Comparison of ENCODE assay signal across 15 cellular contexts in the genomic region with DNA sequence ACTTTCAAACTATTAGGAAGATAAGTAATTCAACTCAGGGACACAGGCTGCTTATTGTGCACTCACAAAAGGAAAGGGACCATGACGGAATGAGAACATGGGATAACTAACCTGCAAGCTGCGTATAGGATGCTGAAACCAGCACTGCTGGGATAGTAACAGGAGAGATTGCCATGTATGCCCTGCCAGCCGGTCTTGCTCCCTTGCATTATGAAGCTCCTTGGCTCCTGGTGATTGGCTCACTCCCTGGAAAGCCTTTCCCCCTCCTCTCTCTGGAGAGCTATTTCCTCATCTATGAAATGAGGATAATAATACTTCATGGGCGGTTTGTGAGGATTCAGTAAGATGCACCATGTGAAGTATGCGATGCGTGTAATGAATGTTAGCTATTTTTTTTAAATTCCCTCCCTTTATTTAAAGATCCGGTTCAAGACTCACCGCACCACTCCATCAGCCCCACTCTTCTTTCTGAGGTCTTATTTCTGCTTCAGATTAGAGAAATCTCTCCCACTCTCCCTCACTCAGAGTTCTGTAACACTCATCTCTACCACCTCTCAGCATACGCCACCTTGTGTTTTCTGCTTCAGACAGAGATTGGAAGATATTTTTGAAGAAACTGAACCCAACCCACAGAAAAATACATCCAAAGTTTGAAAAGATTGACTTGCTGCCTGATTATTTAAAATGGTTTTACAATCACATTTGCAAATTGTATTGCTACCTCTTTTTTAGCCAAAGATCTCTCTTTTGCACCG. TPM values are rescaled to one million over a fixed set of nuclear protein-coding genes. Genes with fewer than 3 reads are reported as not detected.
DNase-seq lines count a peak whose midpoint lies in the region; ATAC-seq and TF ChIP-seq lines count a peak whose summit lies in the region.
"Had no signal": no experiment of that assay in that cellular context is flagged by ENCODE, and none has a peak within 500 bp of the region (broad histone marks: within the 10 kb centered on the region; RNA-seq: fewer than 3 reads in every experiment).

No MANE protein-coding gene starts in this region.

- H3K27ac ChIP-seq in lower lobe of right lung: no peak overlapping the region
- H3K27ac ChIP-seq: body of pancreas, testis had no signal

- H3K27me3 Mint-ChIP-seq in activated naive CD4-positive, alpha-beta T cell treated with anti-CD3 and anti-CD28 coated beads, Interleukin-2, amount 10 ng/mL, durations not matched to agents 7 days and 5 days: no peaks in the 10 kb centered on the region

- CTCF ChIA-PET in activated naive CD4-positive, alpha-beta T cell treated with anti-CD3 and anti-CD28 coated beads, Interleukin-2, amount 10 ng/mL, durations not matched to agents 7 days and 5 days (lab: Charles Lee): interaction anchor here (0.7 to 6.0 kb wide), 4 partner anchors 9 to 233 kb away, joined by 3 to 62 read pairs (median 14); a partner anchor contains a TSS

- H3K36me3 Mint-ChIP-seq in activated naive CD4-positive, alpha-beta T cell treated with anti-CD3 and anti-CD28 coated beads, Interleukin-2, amount 10 ng/mL, durations not matched to agents 7 days and 5 days: peaks cover 16% of the 10 kb centered on the region

- no peaks in the 10 kb centered on the region for H3K4me1 ChIP-seq in lower lobe of right lung
- H3K4me1 ChIP-seq: testis had no signal

- no peaks in the 10 kb centered on the region for H3K9me3 Mint-ChIP-seq in activated naive CD4-positive, alpha-beta T cell treated with anti-CD3 and anti-CD28 coated beads, Interleukin-2, amount 10 ng/mL, durations not matched to agents 7 days and 5 days

- peaks cover 21% of the 10 kb centered on the region for H3K36me3 ChIP-seq in lower lobe of right lung

- no peaks in the 10 kb centered on the region for H3K27me3 ChIP-seq in lower lobe of right lung (ENCODE audit: low read depth)
- H3K27me3 ChIP-seq: body of pancreas, testis had no signal

- H3K27ac Mint-ChIP-seq in activated naive CD4-positive, alpha-beta T cell treated with anti-CD3 and anti-CD28 coated beads, Interleukin-2, amount 10 ng/mL, durations not matched to agents 7 days and 5 days: no peak overlapping the region

- peak; percentile 30 to 33 for ATAC-seq in lower lobe of right lung
- ATAC-seq: body of pancreas had no signal

- H3K4me3 ChIP-seq in AG10803 (ENCODE audit: low read length): no peak overlapping the region
- no peak overlapping the region for H3K4me3 ChIP-seq in lower lobe of right lung
- H3K4me3 ChIP-seq: body of pancreas, testis had no signal

- TF ChIP-seq CTCF in AG10803 (conservative IDR thresholded peaks at IDR 0.05; ENCODE audit: low read length): peak; percentile 41
- TF ChIP-seq CTCF in lower lobe of right lung (IDR thresholded peaks at IDR 0.05): no peak

- DNase-seq in AG10803 (ENCODE audit: low read depth) (no peak), NAMALWA (ENCODE audit: low spot score) (peak; percentile 38), dermis blood vessel endothelial cell (peak; percentile 19), lower lobe of right lung (no peak), NCI-H226 (no peak), ureter (ENCODE audit: low spot score) (no peak), hippocampal formation (lab: John Stamatoyannopoulos, UW) (no peak)
- no peak for DNase-seq in activated naive CD4-positive, alpha-beta T cell treated with anti-CD3 and anti-CD28 coated beads, Interleukin-2, amount 10 ng/mL, durations not matched to agents 7 days and 5 days
- DNase-seq: activated CD4-positive, CD25-positive, alpha-beta regulatory T cell; body of pancreas; C1 segment of cervical spinal cord; EL; glutamatergic neuron; NCI-H2171; testis had no signal

- no peak overlapping the region for H3K4me3 Mint-ChIP-seq in activated naive CD4-positive, alpha-beta T cell treated with anti-CD3 and anti-CD28 coated beads, Interleukin-2, amount 10 ng/mL, durations not matched to agents 7 days and 5 days

- H3K9me3 ChIP-seq in lower lobe of right lung: no peaks in the 10 kb centered on the region
- H3K9me3 ChIP-seq: body of pancreas, testis had no signal

- intact Hi-C loops in lower lobe of right lung (cut with DNase I): no loop called here

- H3K4me1 Mint-ChIP-seq in activated naive CD4-positive, alpha-beta T cell treated with anti-CD3 and anti-CD28 coated beads, Interleukin-2, amount 10 ng/mL, durations not matched to agents 7 days and 5 days: no peaks in the 10 kb centered on the region

RNA-seq across cellular contexts. Expression of a gene that starts 18.4 kb away (rescaled TPM):
- total RNA-seq in dermis blood vessel endothelial cell (127 and 144 TPM in 2 replicates), lower lobe of right lung (138 TPM), ureter (98.6 TPM)

RNA-seq across cellular contexts. Expression of a gene that starts 33.0 kb away (rescaled TPM):
- total RNA-seq in dermis blood vessel endothelial cell (1.0 and 1.1 TPM in 2 replicates), lower lobe of right lung (36.9 TPM), ureter (70.4 TPM)

Comparison
In these comparisons a context has a peak if more than half of its experiments do, and no peak if none do; other contexts are left out.
1. DNase-seq: peak in NAMALWA (single experiment) and dermis blood vessel endothelial cell (single experiment); none in AG10803 (single experiment), lower lobe of right lung (single experiment), NCI-H226 (single experiment), activated naive CD4-positive, alpha-beta T cell treated with anti-CD3 and anti-CD28 coated beads, Interleukin-2, amount 10 ng/mL, durations not matched to agents 7 days and 5 days (single experiment), ureter (single experiment) and hippocampal formation (0 of 2).
2. RNA of a gene that starts 33.0 kb away (total RNA-seq): 70.4 TPM in ureter (single experiment) and 36.9 TPM in lower lobe of right lung (single experiment); 1.0 to 1.1 TPM in dermis blood vessel endothelial cell; every median in the first group is over 10 times any median in the second.